In the genomic region with DNA sequence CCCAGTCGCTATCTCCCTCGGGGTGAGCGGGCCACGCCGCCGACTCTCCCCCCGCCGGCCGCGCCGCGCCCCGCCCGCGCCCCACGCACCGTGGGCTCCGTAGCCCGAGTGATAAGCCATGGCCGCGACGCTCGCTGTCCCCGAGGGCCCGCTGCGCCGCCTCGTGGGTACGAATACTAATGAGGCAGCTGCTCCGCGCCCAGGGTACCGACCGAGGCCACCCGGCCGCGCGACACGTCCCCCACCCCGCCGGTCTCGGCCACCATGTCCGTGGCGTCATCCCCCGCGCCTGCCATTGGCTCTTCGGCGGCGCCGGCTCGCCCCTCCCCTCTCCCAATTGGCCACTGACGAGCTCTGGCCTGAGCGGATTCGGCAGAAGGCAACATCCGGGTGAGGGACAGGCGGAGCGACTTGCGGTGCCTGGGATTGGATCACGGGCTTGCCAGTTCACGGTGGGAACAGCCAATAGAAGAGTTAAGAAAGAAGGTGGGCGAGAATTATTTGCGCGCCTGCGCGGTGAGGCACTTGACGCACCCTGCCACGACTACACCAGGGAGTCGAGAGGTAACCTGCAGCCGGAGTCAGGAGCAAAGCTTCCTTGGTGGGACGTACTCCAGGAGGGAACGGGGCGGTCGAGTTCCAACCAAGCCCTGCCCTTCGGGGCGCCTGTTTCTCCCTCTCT, we compare ENCODE assay signal across 1 cellular context.
TF ChIP-seq lines count a peak whose summit lies in the region.

A gene with protein sequence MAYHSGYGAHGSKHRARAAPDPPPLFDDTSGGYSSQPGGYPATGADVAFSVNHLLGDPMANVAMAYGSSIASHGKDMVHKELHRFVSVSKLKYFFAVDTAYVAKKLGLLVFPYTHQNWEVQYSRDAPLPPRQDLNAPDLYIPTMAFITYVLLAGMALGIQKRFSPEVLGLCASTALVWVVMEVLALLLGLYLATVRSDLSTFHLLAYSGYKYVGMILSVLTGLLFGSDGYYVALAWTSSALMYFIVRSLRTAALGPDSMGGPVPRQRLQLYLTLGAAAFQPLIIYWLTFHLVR (minus strand): TSS at position 278 of the 682 bp plus-strand sequence. CDS start 158 bp downstream, at position 120.

TF ChIP-seq in A549, 52 proteins besides CTCF, POLR2A, EP300 and RAD21 (continued from another document):
- TF ChIP-seq, protein P1, sequence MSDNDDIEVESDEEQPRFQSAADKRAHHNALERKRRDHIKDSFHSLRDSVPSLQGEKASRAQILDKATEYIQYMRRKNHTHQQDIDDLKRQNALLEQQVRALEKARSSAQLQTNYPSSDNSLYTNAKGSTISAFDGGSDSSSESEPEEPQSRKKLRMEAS (IDR thresholded peaks at IDR 0.05) = peak; percentile 77
- TF ChIP-seq HOXB5 (CRISPR knock-in tag; IDR thresholded peaks at IDR 0.05) = no peak
- TF ChIP-seq, protein P2, sequence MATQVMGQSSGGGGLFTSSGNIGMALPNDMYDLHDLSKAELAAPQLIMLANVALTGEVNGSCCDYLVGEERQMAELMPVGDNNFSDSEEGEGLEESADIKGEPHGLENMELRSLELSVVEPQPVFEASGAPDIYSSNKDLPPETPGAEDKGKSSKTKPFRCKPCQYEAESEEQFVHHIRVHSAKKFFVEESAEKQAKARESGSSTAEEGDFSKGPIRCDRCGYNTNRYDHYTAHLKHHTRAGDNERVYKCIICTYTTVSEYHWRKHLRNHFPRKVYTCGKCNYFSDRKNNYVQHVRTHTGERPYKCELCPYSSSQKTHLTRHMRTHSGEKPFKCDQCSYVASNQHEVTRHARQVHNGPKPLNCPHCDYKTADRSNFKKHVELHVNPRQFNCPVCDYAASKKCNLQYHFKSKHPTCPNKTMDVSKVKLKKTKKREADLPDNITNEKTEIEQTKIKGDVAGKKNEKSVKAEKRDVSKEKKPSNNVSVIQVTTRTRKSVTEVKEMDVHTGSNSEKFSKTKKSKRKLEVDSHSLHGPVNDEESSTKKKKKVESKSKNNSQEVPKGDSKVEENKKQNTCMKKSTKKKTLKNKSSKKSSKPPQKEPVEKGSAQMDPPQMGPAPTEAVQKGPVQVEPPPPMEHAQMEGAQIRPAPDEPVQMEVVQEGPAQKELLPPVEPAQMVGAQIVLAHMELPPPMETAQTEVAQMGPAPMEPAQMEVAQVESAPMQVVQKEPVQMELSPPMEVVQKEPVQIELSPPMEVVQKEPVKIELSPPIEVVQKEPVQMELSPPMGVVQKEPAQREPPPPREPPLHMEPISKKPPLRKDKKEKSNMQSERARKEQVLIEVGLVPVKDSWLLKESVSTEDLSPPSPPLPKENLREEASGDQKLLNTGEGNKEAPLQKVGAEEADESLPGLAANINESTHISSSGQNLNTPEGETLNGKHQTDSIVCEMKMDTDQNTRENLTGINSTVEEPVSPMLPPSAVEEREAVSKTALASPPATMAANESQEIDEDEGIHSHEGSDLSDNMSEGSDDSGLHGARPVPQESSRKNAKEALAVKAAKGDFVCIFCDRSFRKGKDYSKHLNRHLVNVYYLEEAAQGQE (IDR thresholded peaks at IDR 0.05) = no peak
- no peak for TF ChIP-seq FOSB (CRISPR knock-in tag; IDR thresholded peaks at IDR 0.05)
- no peak for TF ChIP-seq RARB (CRISPR knock-in tag; IDR thresholded peaks at IDR 0.05)
